20 cellular contexts compared by ENCODE assay signal in genomic region chr14:65242732-65243134, GRCh38.
A peak's percentile ranks its signal among the peaks of the same experiment; 100 is the strongest.
DNase-seq lines count a peak whose midpoint lies in the region; ATAC-seq, FAIRE-seq and TF ChIP-seq lines count a peak whose summit lies in the region.
"Had no signal": no experiment of that assay in that cellular context is flagged by ENCODE, and none has a peak within 500 bp of the region (broad histone marks: within the 10 kb centered on the region; RNA-seq: fewer than 3 reads in every experiment).

No MANE protein-coding gene starts in this region.

- 42 to 63% (median 53%) methylated on average over 4 of the region's 4 CpGs for WGBS in small intestine, 3 donors
- 78 to 80% (median 79%) methylated on average over 4 of the region's 4 CpGs for WGBS in psoas muscle, 3 donors

- H3K9me3 ChIP-seq in SK-N-MC (ENCODE audit: low read depth, low read length) (no peaks in the 10 kb centered on the region), small intestine (ENCODE audit: control insufficient read depth, low read depth) (no peaks in the 10 kb centered on the region), psoas muscle (no peaks in the 10 kb centered on the region)
- H3K9me3 ChIP-seq: SJCRH30 had no signal

- H3K36me3 ChIP-seq in SK-N-MC (ENCODE audit: insufficient read depth, low read length), result no peaks in the 10 kb centered on the region
- H3K36me3 ChIP-seq in small intestine (ENCODE audit: control insufficient read depth in 2 of 2, insufficient read depth in 2 of 2, low read length in 2 of 2), result no peaks in the 10 kb centered on the region
- H3K36me3 ChIP-seq in psoas muscle (ENCODE audit: insufficient read depth in 1 of 2, low read depth in 1 of 2), result no peaks in the 10 kb centered on the region
- H3K36me3 ChIP-seq: BLaER1, SJCRH30 had no signal

- H3K27me3 ChIP-seq in small intestine (ENCODE audit: control insufficient read depth in 2 of 2, insufficient read depth in 2 of 2, low read length in 2 of 2) (no peaks in the 10 kb centered on the region), psoas muscle (ENCODE audit: insufficient read depth in 3 of 3, low read length in 2 of 3) (no peaks in the 10 kb centered on the region)
- H3K27me3 ChIP-seq: BLaER1, SJCRH30 had no signal

- TF ChIP-seq CTCF in C4-2B (conservative IDR thresholded peaks at IDR 0.05) (no peak), psoas muscle (IDR thresholded peaks at IDR 0.05) (no peak)

- FAIRE-seq in small intestine (lab: Jason Lieb, UNC), result no peak
- FAIRE-seq: A204.1, GM12878, H1 had no signal

- H3K4me3 ChIP-seq in SK-N-MC, result no peak overlapping the region
- no peak overlapping the region for H3K4me3 ChIP-seq in small intestine (ENCODE audit: low read depth in 1 of 2, low read length in 2 of 2)
- no peak overlapping the region for H3K4me3 ChIP-seq in psoas muscle
- H3K4me3 ChIP-seq: BLaER1, GM12878, SJCRH30 had no signal

- H3K4me1 ChIP-seq in small intestine (ENCODE audit: control insufficient read depth in 2 of 2, insufficient read depth in 1 of 2, low read depth in 1 of 2, low read length in 1 of 2), result peaks cover 5 to 13% of the 10 kb centered on the region in 2 donors
- no peaks in the 10 kb centered on the region for H3K4me1 ChIP-seq in psoas muscle
- H3K4me1 ChIP-seq: SJCRH30 had no signal

- DNase-seq in SK-N-MC (ENCODE audit: low read depth, low spot score) (no peak), iris pigment epithelial cell (ENCODE audit: low read depth) (peak; percentile 40), small intestine (peak; percentile 80), psoas muscle (no peak), cerebellum (ENCODE audit: low spot score) (no peak)
- DNase-seq: Calu3; CD8-positive, alpha-beta T cell; EL; NCI-H1417; NCI-H187; NCI-H226; NCI-H524 treated with DMSO at 0.1 percent for 48 hours; SJCRH30 had no signal

- peak overlapping the region; percentile 59; the same call in 1 of the 2 replicates for H3K27ac ChIP-seq in C4-2B
- H3K27ac ChIP-seq in SK-N-MC, result no peak overlapping the region
- H3K27ac ChIP-seq in small intestine (ENCODE audit: low read depth in 1 of 2, low read length in 1 of 2), result peak overlapping the region; percentile 38 to 63
- H3K27ac ChIP-seq in psoas muscle, result no peak overlapping the region
- H3K27ac ChIP-seq: BLaER1, SJCRH30 had no signal

- intact Hi-C loops in psoas muscle (cut with DNase I), result no loop called here

- no peak for ATAC-seq in GM21825 (IDR thresholded peaks at IDR 0.05; ENCODE audit: unreplicated experiment)
- no peak for ATAC-seq in GM18909 (IDR thresholded peaks at IDR 0.05; ENCODE audit: poor library complexity, unreplicated experiment)
- no peak for ATAC-seq in psoas muscle
- ATAC-seq: CD8-positive, alpha-beta T cell; GM12878 had no signal

- H3K9ac ChIP-seq in SK-N-MC (ENCODE audit: insufficient read length), result peak overlapping the region; percentile 8
- H3K9ac ChIP-seq: BLaER1 had no signal

Comparison
In these comparisons a context has a peak if more than half of its experiments do, and no peak if none do; other contexts are left out.
1. H3K27ac ChIP-seq: peak in C4-2B (single experiment) and small intestine (2 of 2); none in SK-N-MC (single experiment) and psoas muscle (single experiment).
2. DNase-seq: peak in iris pigment epithelial cell (single experiment) and small intestine (single experiment); none in SK-N-MC (single experiment), psoas muscle (0 of 2) and cerebellum (single experiment).